15 cellular contexts compared by ENCODE assay signal in genomic region chr1:80825067-80825466, GRCh38.
DNase-seq lines count a peak whose midpoint lies in the region; ATAC-seq and TF ChIP-seq lines count a peak whose summit lies in the region.
"Had no signal": no experiment of that assay in that cellular context is flagged by ENCODE, and none has a peak within 500 bp of the region (broad histone marks: within the 10 kb centered on the region; RNA-seq: fewer than 3 reads in every experiment).

No MANE protein-coding gene starts in this region.

- no peaks in the 10 kb centered on the region for H4K20me1 ChIP-seq in smooth muscle cell (ENCODE audit: low read depth)

- H3K27me3 ChIP-seq in HAP-1 (ENCODE audit: low read depth), result no peaks in the 10 kb centered on the region
- no peaks in the 10 kb centered on the region for H3K27me3 ChIP-seq in smooth muscle cell (ENCODE audit: low read depth)
- H3K27me3 ChIP-seq in dorsolateral prefrontal cortex, result no peaks in the 10 kb centered on the region
- H3K27me3 ChIP-seq in colonic mucosa, result no peaks in the 10 kb centered on the region

- H3K9ac ChIP-seq in SK-N-MC (ENCODE audit: insufficient read length) (no peak overlapping the region), smooth muscle cell (ENCODE audit: low read depth) (no peak overlapping the region), colonic mucosa (ENCODE audit: low read depth in 2 of 2, low read length in 2 of 2) (no peak overlapping the region)

- H3K36me3 ChIP-seq in HAP-1 (replicated peaks), result no peaks in the 10 kb centered on the region
- no peaks in the 10 kb centered on the region for H3K36me3 ChIP-seq in SK-N-MC (ENCODE audit: insufficient read depth, low read length)
- no peaks in the 10 kb centered on the region for H3K36me3 ChIP-seq in smooth muscle cell (ENCODE audit: low read depth)
- H3K36me3 ChIP-seq in colonic mucosa, result no peaks in the 10 kb centered on the region

- no peaks in the 10 kb centered on the region for H3K79me2 ChIP-seq in smooth muscle cell (ENCODE audit: low read depth)

- WGBS in smooth muscle cell (ENCODE audit: low lambda C conversion rate), result 47% methylated on average over 5 of the region's 5 CpGs

- H3F3A ChIP-seq in smooth muscle cell (ENCODE audit: low read depth), result no peaks in the 10 kb centered on the region

- intact Hi-C loops in dorsolateral prefrontal cortex (cut with DNase I) (no loop called here), colonic mucosa (cut with DNase I) (no loop called here)

- in situ Hi-C loops in HAP-1 (cut with MboI; ENCODE audit: low sequenced_read_pairs), result no loop called here

- H3K4me1 ChIP-seq in HAP-1 (peaks cover 10% of the 10 kb centered on the region), smooth muscle cell (ENCODE audit: low read depth) (no peaks in the 10 kb centered on the region), colonic mucosa (no peaks in the 10 kb centered on the region)

- DNase-seq in HAP-1 (ENCODE audit: low spot score in 2 of 2), result peak; percentile 11 to 90
- peak; percentile 50 to 73 for DNase-seq in NOMO-1 (lab: John Stamatoyannopoulos, UW; ENCODE audit: unreplicated experiment in 2 of 2)
- DNase-seq in SK-N-MC (ENCODE audit: low read depth, low spot score), result peak; percentile 35
- DNase-seq in smooth muscle cell (lab: John Stamatoyannopoulos, UW; ENCODE audit: unreplicated experiment), result no peak
- no peak for DNase-seq in dorsolateral prefrontal cortex
- DNase-seq in colonic mucosa, result no peak
- DNase-seq: CD8-positive, alpha-beta T cell; COR-L47; DMS153; DMS79 treated with DMSO at 0.1 percent for 48 hours; EL; GOT3; H9; IMR-90 had no signal

- no peak overlapping the region for H3K27ac ChIP-seq in SK-N-MC
- H3K27ac ChIP-seq in smooth muscle cell (ENCODE audit: low read depth), result no peak overlapping the region
- H3K27ac ChIP-seq in dorsolateral prefrontal cortex, result no peak overlapping the region
- H3K27ac ChIP-seq in colonic mucosa, result no peak overlapping the region

- H3K9me3 ChIP-seq in HAP-1 (no peaks in the 10 kb centered on the region), SK-N-MC (ENCODE audit: low read depth, low read length) (no peaks in the 10 kb centered on the region), smooth muscle cell (replicated peaks; ENCODE audit: low read depth) (no peaks in the 10 kb centered on the region), colonic mucosa (no peaks in the 10 kb centered on the region)

- TF ChIP-seq CTCF in smooth muscle cell (IDR thresholded peaks at IDR 0.05; ENCODE audit: borderline replicate concordance, insufficient read depth, poor library complexity, severe bottlenecking) (no peak), dorsolateral prefrontal cortex (IDR thresholded peaks at IDR 0.05 in 54 of 56, conservative IDR thresholded peaks at IDR 0.05 in 2 of 56; ENCODE audit: low read depth in 1 of 56, partially characterized antibody in 56 of 56) (no peak), colonic mucosa (IDR thresholded peaks at IDR 0.05) (no peak)

- H2AFZ ChIP-seq in smooth muscle cell (ENCODE audit: low read depth), result peak overlapping the region; percentile 5

- H3K4me3 ChIP-seq in HAP-1 (no peak overlapping the region), SK-N-MC (no peak overlapping the region), smooth muscle cell (no peak overlapping the region), dorsolateral prefrontal cortex (no peak overlapping the region), colonic mucosa (no peak overlapping the region)

- ATAC-seq in GM18520 (IDR thresholded peaks at IDR 0.05; ENCODE audit: unreplicated experiment), result no peak
- ATAC-seq: CD8-positive, alpha-beta T cell had no signal

- H3K4me2 ChIP-seq in smooth muscle cell, result no peak overlapping the region

Comparison
In these comparisons a context has a peak if more than half of its experiments do, and no peak if none do; other contexts are left out.
1. DNase-seq: peak in HAP-1 (2 of 2), NOMO-1 (2 of 2) and SK-N-MC (single experiment); none in smooth muscle cell (single experiment), dorsolateral prefrontal cortex (0 of 10) and colonic mucosa (single experiment).